Comparison of ENCODE assay signal across 29 cellular contexts in the genomic region with DNA sequence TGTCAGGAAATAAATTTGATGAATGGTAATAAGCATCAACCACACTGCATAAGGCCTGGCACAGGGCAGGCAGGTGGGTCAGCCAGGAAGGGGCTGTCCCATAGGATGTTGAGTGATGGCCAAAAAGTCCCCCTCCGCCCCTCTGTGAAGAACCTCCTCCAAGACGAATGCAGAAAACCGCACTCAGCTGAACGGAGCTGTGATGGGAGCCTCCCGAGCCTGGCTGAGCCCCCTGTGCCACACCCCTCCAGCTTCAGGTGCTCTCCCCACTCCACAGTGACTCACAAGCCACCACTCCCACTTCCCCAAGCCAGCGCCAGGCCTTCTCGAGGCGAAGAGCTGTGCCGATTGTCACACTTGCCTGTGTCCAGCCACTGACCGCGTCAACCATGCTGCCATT.
DNase-seq lines count a peak whose midpoint lies in the region; ATAC-seq, FAIRE-seq and TF ChIP-seq lines count a peak whose summit lies in the region.
"Had no signal": no experiment of that assay in that cellular context is flagged by ENCODE, and none has a peak within 500 bp of the region (broad histone marks: within the 10 kb centered on the region; RNA-seq: fewer than 3 reads in every experiment).

No MANE protein-coding gene starts in this region.

- H3K36me3 ChIP-seq in keratinocyte (ENCODE audit: control insufficient read depth in 2 of 2, extremely low read depth in 1 of 2, insufficient read depth in 2 of 2, low read length in 2 of 2), result peaks cover 2 to 4% of the 10 kb centered on the region in 2 experiments
- H3K36me3 ChIP-seq: neural progenitor cell, Peyer's patch, SJSA1 had no signal

- peak overlapping the region; percentile 4 for H3K4me2 ChIP-seq in keratinocyte (ENCODE audit: control insufficient read depth, extremely low read depth, insufficient read depth, low read depth, low read length)
- H3K4me2 ChIP-seq: A549, neural progenitor cell had no signal

- H3K36me3 Mint-ChIP-seq in activated naive CD8-positive, alpha-beta T cell treated with anti-CD3 and anti-CD28 coated beads, Interleukin-2, amount 10 ng/mL, durations not matched to agents 7 days and 5 days, result no peaks in the 10 kb centered on the region
- no peaks in the 10 kb centered on the region for H3K36me3 Mint-ChIP-seq in activated naive CD8-positive, alpha-beta T cell treated with anti-CD3 and anti-CD28 coated beads for 36 hours
- H3K36me3 Mint-ChIP-seq: activated CD8-positive, alpha-beta memory T cell treated with anti-CD3 and anti-CD28 coated beads, Interleukin-2, amount 10 ng/mL, durations not matched to agents 7 days and 5 days; stimulated activated effector memory CD8-positive, alpha-beta T cell treated with anti-CD3 and anti-CD28 coated beads, Interleukin-12 subunit alpha, Interleukin-12 subunit beta, amount 100 ng/mL, for 72 hours had no signal

- H3K4me3 Mint-ChIP-seq in activated naive CD8-positive, alpha-beta T cell treated with anti-CD3 and anti-CD28 coated beads, Interleukin-2, amount 10 ng/mL, durations not matched to agents 7 days and 5 days, result no peak overlapping the region
- no peak overlapping the region for H3K4me3 Mint-ChIP-seq in activated naive CD8-positive, alpha-beta T cell treated with anti-CD3 and anti-CD28 coated beads for 36 hours
- H3K4me3 Mint-ChIP-seq: activated CD8-positive, alpha-beta memory T cell treated with anti-CD3 and anti-CD28 coated beads, Interleukin-2, amount 10 ng/mL, durations not matched to agents 7 days and 5 days; neural progenitor cell; stimulated activated effector memory CD8-positive, alpha-beta T cell treated with anti-CD3 and anti-CD28 coated beads, Interleukin-12 subunit alpha, Interleukin-12 subunit beta, amount 100 ng/mL, for 72 hours had no signal

- no peak overlapping the region for H3K27ac ChIP-seq in keratinocyte (ENCODE audit: control insufficient read depth, insufficient read depth, low read length)
- H3K27ac ChIP-seq: A549, neural progenitor cell, Peyer's patch, SJSA1, suprapubic skin had no signal

- no peaks in the 10 kb centered on the region for H3K27me3 Mint-ChIP-seq in activated naive CD8-positive, alpha-beta T cell treated with anti-CD3 and anti-CD28 coated beads, Interleukin-2, amount 10 ng/mL, durations not matched to agents 7 days and 5 days
- H3K27me3 Mint-ChIP-seq in activated naive CD8-positive, alpha-beta T cell treated with anti-CD3 and anti-CD28 coated beads for 36 hours, result no peaks in the 10 kb centered on the region
- H3K27me3 Mint-ChIP-seq: activated CD8-positive, alpha-beta memory T cell treated with anti-CD3 and anti-CD28 coated beads, Interleukin-2, amount 10 ng/mL, durations not matched to agents 7 days and 5 days; IgD-negative memory B cell had no signal

- TF ChIP-seq CTCF in keratinocyte (optimal IDR thresholded peaks at IDR 0.05 in 1 of 3, IDR thresholded peaks at IDR 0.05 in 1 of 3, conservative IDR thresholded peaks at IDR 0.05 in 1 of 3; ENCODE audit: extremely low read depth in 1 of 3, insufficient read depth in 2 of 3, low read length in 3 of 3), result no peak

- no peak overlapping the region for H3K9ac ChIP-seq in keratinocyte (ENCODE audit: control insufficient read depth, extremely low read depth, insufficient read depth, low read length)
- H3K9ac ChIP-seq: neural progenitor cell had no signal

- H3K9me3 ChIP-seq in keratinocyte (ENCODE audit: control insufficient read depth, low read depth, low read length), result no peaks in the 10 kb centered on the region
- H3K9me3 ChIP-seq: A549, Peyer's patch, SJSA1, suprapubic skin had no signal

- FAIRE-seq in HTR-8/SVneo (lab: Jason Lieb, UNC) (peak; percentile 23), keratinocyte (lab: Jason Lieb, UNC) (no peak)
- FAIRE-seq: A549, D721Med, GM12878, TTC549 had no signal

- peaks cover 5% of the 10 kb centered on the region for H3K4me1 Mint-ChIP-seq in activated naive CD8-positive, alpha-beta T cell treated with anti-CD3 and anti-CD28 coated beads, Interleukin-2, amount 10 ng/mL, durations not matched to agents 7 days and 5 days
- peaks cover 11% of the 10 kb centered on the region for H3K4me1 Mint-ChIP-seq in activated naive CD8-positive, alpha-beta T cell treated with anti-CD3 and anti-CD28 coated beads for 36 hours

- no peaks in the 10 kb centered on the region for H3K27me3 ChIP-seq in keratinocyte (ENCODE audit: control insufficient read depth, extremely low read depth, insufficient read depth, low read length)
- H3K27me3 ChIP-seq: neural progenitor cell, Peyer's patch, SJSA1, suprapubic skin had no signal

- no peak overlapping the region for H3K4me3 ChIP-seq in keratinocyte (ENCODE audit: control insufficient read depth in 2 of 3, extremely low read depth in 1 of 3, insufficient read depth in 2 of 3, low read depth in 1 of 3, low read length in 3 of 3)
- H3K4me3 ChIP-seq: A549, GM12878, neural progenitor cell, Peyer's patch, SJSA1, suprapubic skin had no signal

- no peaks in the 10 kb centered on the region for H3K9me3 Mint-ChIP-seq in activated naive CD8-positive, alpha-beta T cell treated with anti-CD3 and anti-CD28 coated beads, Interleukin-2, amount 10 ng/mL, durations not matched to agents 7 days and 5 days
- no peaks in the 10 kb centered on the region for H3K9me3 Mint-ChIP-seq in activated naive CD8-positive, alpha-beta T cell treated with anti-CD3 and anti-CD28 coated beads for 36 hours
- H3K9me3 Mint-ChIP-seq: IgD-negative memory B cell; immature natural killer cell; stimulated activated effector memory CD8-positive, alpha-beta T cell treated with anti-CD3 and anti-CD28 coated beads, Interleukin-12 subunit alpha, Interleukin-12 subunit beta, amount 100 ng/mL, for 72 hours had no signal

- no peak overlapping the region for H2AFZ ChIP-seq in keratinocyte (ENCODE audit: control insufficient read depth, low read length)
- H2AFZ ChIP-seq: neural progenitor cell had no signal

- H4K20me1 ChIP-seq in keratinocyte (ENCODE audit: control insufficient read depth, extremely low read depth, insufficient read depth, low read length), result no peaks in the 10 kb centered on the region

- intact Hi-C loops in sciatic nerve (cut with DNase I), result no loop called here

- dilution Hi-C loops in keratinocyte (cut with MboI; ENCODE audit: extremely low pct_ligation_motif_present, low sequenced_read_pairs), result no loop called here

- H3K27ac Mint-ChIP-seq in activated naive CD8-positive, alpha-beta T cell treated with anti-CD3 and anti-CD28 coated beads, Interleukin-2, amount 10 ng/mL, durations not matched to agents 7 days and 5 days, result no peak overlapping the region
- H3K27ac Mint-ChIP-seq in activated naive CD8-positive, alpha-beta T cell treated with anti-CD3 and anti-CD28 coated beads for 36 hours, result no peak overlapping the region
- H3K27ac Mint-ChIP-seq: activated CD8-positive, alpha-beta memory T cell treated with anti-CD3 and anti-CD28 coated beads, Interleukin-2, amount 10 ng/mL, durations not matched to agents 7 days and 5 days; neural progenitor cell; stimulated activated effector memory CD8-positive, alpha-beta T cell treated with anti-CD3 and anti-CD28 coated beads, Interleukin-12 subunit alpha, Interleukin-12 subunit beta, amount 100 ng/mL, for 72 hours had no signal

- no peaks in the 10 kb centered on the region for H3K79me2 ChIP-seq in keratinocyte (ENCODE audit: control insufficient read depth, insufficient read depth, low read length)

- peaks cover 8% of the 10 kb centered on the region for H3K4me1 ChIP-seq in keratinocyte (ENCODE audit: control insufficient read depth, extremely low read depth, insufficient read depth, low read length)
- H3K4me1 ChIP-seq: A549, neural progenitor cell, Peyer's patch, SJSA1 had no signal

- POLR2A ChIA-PET in activated naive CD8-positive, alpha-beta T cell treated with anti-CD3 and anti-CD28 coated beads, Interleukin-2, amount 10 ng/mL, durations not matched to agents 7 days and 5 days (lab: Charles Lee), result no interaction called here

- DNase-seq in activated naive CD8-positive, alpha-beta T cell treated with anti-CD3 and anti-CD28 coated beads, Interleukin-2, amount 10 ng/mL, durations not matched to agents 7 days and 5 days, result peak; percentile 11
- no peak for DNase-seq in activated naive CD8-positive, alpha-beta T cell treated with anti-CD3 and anti-CD28 coated beads for 36 hours
- no peak for DNase-seq in HTR-8/SVneo (ENCODE audit: insufficient read length, low spot score)
- DNase-seq in keratinocyte (ENCODE audit: low read depth, low spot score), result no peak
- peak; percentile 52 for DNase-seq in sciatic nerve (ENCODE audit: low spot score)
- DNase-seq in activated effector memory CD4-positive, alpha-beta T cell treated with Interleukin-2 at 50 U/mL for 16 hours, result no peak
- no peak for DNase-seq in NCI-H748 treated with DMSO at 0.1 percent for 48 hours (lab: John Stamatoyannopoulos, UW)
- no peak for DNase-seq in AML-193 (lab: John Stamatoyannopoulos, UW)
- DNase-seq: activated CD4-positive, alpha-beta T cell treated with anti-CD3 and anti-CD28 coated beads for 48 hours; activated CD8-positive, alpha-beta memory T cell treated with anti-CD3 and anti-CD28 coated beads, Interleukin-2, amount 10 ng/mL, durations not matched to agents 7 days and 5 days; C1 segment of cervical spinal cord; erythroblast; foreskin fibroblast; hippocampal formation; immature natural killer cell; NCI-H1092; NCI-H187; NCI-H526; Peyer's patch; stimulated activated CD4-positive, alpha-beta T cell treated with anti-CD3 and anti-CD28 coated beads, Interleukin-2, amount 100 ng/mL, for 48 hours had no signal

- ATAC-seq in activated naive CD8-positive, alpha-beta T cell treated with anti-CD3 and anti-CD28 coated beads, Interleukin-2, amount 10 ng/mL, durations not matched to agents 7 days and 5 days (ENCODE audit: low read depth), result no peak
- no peak for ATAC-seq in sciatic nerve
- ATAC-seq: A549; activated CD8-positive, alpha-beta memory T cell treated with anti-CD3 and anti-CD28 coated beads, Interleukin-2, amount 10 ng/mL, durations not matched to agents 7 days and 5 days; GM12878; stimulated activated effector memory CD8-positive, alpha-beta T cell treated with anti-CD3 and anti-CD28 coated beads, Interleukin-12 subunit alpha, Interleukin-12 subunit beta, amount 100 ng/mL, for 72 hours had no signal

- no peaks in the 10 kb centered on the region for H3K9me1 ChIP-seq in keratinocyte (ENCODE audit: control insufficient read depth, extremely low read depth, insufficient read depth, low read length)

Comparison
In these comparisons a context has a peak if more than half of its experiments do, and no peak if none do; other contexts are left out.
1. DNase-seq: peak in activated naive CD8-positive, alpha-beta T cell treated with anti-CD3 and anti-CD28 coated beads, Interleukin-2, amount 10 ng/mL, durations not matched to agents 7 days and 5 days (single experiment) and sciatic nerve (single experiment); none in activated naive CD8-positive, alpha-beta T cell treated with anti-CD3 and anti-CD28 coated beads for 36 hours (single experiment), HTR-8/SVneo (single experiment), keratinocyte (single experiment), activated effector memory CD4-positive, alpha-beta T cell treated with Interleukin-2 at 50 U/mL for 16 hours (single experiment), NCI-H748 treated with DMSO at 0.1 percent for 48 hours (single experiment) and AML-193 (0 of 2).